In the genomic region with DNA sequence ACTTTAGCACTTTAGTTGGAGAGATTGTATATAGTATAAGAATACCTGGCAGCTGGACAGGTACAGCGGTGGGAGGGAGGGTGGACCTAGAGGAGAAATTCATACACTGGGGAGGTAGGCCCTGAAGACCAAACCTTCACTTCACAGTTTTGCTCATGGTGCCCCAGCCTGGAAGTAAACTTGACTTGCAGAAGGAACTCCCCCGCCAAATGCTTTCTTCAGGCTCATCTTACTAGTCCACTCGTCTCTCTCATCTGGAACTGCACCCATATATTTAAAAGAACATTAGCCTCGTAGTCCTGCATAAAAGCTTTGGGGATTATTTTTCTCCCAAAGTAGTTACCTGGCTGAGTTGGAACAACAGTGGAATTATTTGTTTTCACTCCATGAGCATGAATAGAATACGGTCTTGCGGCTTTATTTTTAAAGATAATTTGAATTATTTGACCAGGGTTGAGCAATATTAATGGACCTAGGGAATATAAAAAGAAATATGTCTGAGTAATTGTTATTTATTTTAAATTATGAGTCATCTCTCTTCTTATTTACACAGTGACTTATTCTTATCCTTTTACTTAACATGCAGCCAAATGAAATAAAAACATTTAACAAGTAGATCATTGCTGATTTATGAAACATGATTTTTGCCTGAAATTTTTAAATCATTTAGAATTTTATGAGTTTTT, we compare ENCODE assay signal across 13 cellular contexts. TPM values are rescaled to one million over a fixed set of nuclear protein-coding genes. Genes with fewer than 3 reads are reported as not detected.
DNase-seq lines count a peak whose midpoint lies in the region; ATAC-seq, FAIRE-seq and TF ChIP-seq lines count a peak whose summit lies in the region.
"Had no signal": no experiment of that assay in that cellular context is flagged by ENCODE, and none has a peak within 500 bp of the region (broad histone marks: within the 10 kb centered on the region; RNA-seq: fewer than 3 reads in every experiment).

No MANE protein-coding gene starts in this region.

- WGBS in pancreas, 2 donors, result 67 to 69% methylated on average over 6 of the region's 6 CpGs

- H3K4me3 ChIP-seq in endothelial cell of umbilical vein (replicated peaks in 1 of 3; ENCODE audit: insufficient read depth in 1 of 3, low read depth in 1 of 3, low read length in 3 of 3) (peak overlapping the region in 1 of 3 experiments; percentile 10), pancreas (no peak overlapping the region)
- H3K4me3 ChIP-seq: SJSA1 had no signal

- no peak overlapping the region for H2AFZ ChIP-seq in endothelial cell of umbilical vein (ENCODE audit: low read depth, low read length)

- H3K79me2 ChIP-seq in endothelial cell of umbilical vein (ENCODE audit: control insufficient read depth, insufficient read depth, low read length), result no peaks in the 10 kb centered on the region

- H3K27ac ChIP-seq in endothelial cell of umbilical vein (ENCODE audit: insufficient read depth, low read depth, low read length) (no peak overlapping the region), pancreas (peak overlapping the region in 2 of 4 donors; percentile 51 to 80)
- H3K27ac ChIP-seq: SJSA1 had no signal

- H3K9me3 ChIP-seq in endothelial cell of umbilical vein (replicated peaks; ENCODE audit: control insufficient read depth, insufficient read depth, low read length) (no peaks in the 10 kb centered on the region), pancreas (no peaks in the 10 kb centered on the region)
- H3K9me3 ChIP-seq: Caco-2, SJSA1 had no signal

- H3K4me1 ChIP-seq in endothelial cell of umbilical vein (ENCODE audit: control insufficient read depth, extremely low read depth, insufficient read depth, low read length) (peaks cover 20% of the 10 kb centered on the region), pancreas (peaks cover 12 to 44% (median 30%) of the 10 kb centered on the region in 3 donors)

- ATAC-seq in pancreas, result peak; percentile 69 to 87 (median 82)

- CTCF ChIA-PET in endothelial cell of umbilical vein (lab: Charles Lee), result no interaction called here

- peak; percentile 40 for FAIRE-seq in endothelial cell of umbilical vein (lab: Jason Lieb, UNC)
- peak; percentile 83 for FAIRE-seq in pancreas (lab: Jason Lieb, UNC)

- TF ChIP-seq CTCF in endothelial cell of umbilical vein (IDR thresholded peaks at IDR 0.05; ENCODE audit: extremely low read depth in 1 of 2, insufficient read depth in 1 of 2, low read depth in 1 of 2, low read length in 2 of 2) (no peak), pancreas (IDR thresholded peaks at IDR 0.05) (no peak)

- no peaks in the 10 kb centered on the region for H4K20me1 ChIP-seq in endothelial cell of umbilical vein (replicated peaks; ENCODE audit: control insufficient read depth, extremely low read depth, insufficient read depth, low read length)

- TF ChIP-seq POLR2A in endothelial cell of umbilical vein (IDR thresholded peaks at IDR 0.05; ENCODE audit: low read depth, low read length), result no peak

- peak overlapping the region; percentile 60 for H3K4me2 ChIP-seq in endothelial cell of umbilical vein (ENCODE audit: insufficient read depth, low read length)

- H3K27me3 ChIP-seq in endothelial cell of umbilical vein (ENCODE audit: control insufficient read depth in 2 of 2, insufficient read depth in 2 of 2, low read length in 2 of 2), result no peaks in the 10 kb centered on the region
- H3K27me3 ChIP-seq in pancreas, result no peaks in the 10 kb centered on the region
- H3K27me3 ChIP-seq: SJSA1 had no signal

- no TSS peak for BruUV-seq in endothelial cell of umbilical vein (replicated peaks; lab: Mats Ljungman, UMichigan)

- no peak overlapping the region for H3K9ac ChIP-seq in endothelial cell of umbilical vein (replicated peaks; ENCODE audit: extremely low read depth, insufficient read depth, low read length)

- DNase-seq in EH (ENCODE audit: low read depth) (peak; percentile 69), NCI-H69 (lab: John Stamatoyannopoulos, UW) (peak; percentile 9), endothelial cell of umbilical vein (ENCODE audit: low read depth, low spot score) (peak; percentile 55), pancreas (no peak), DMS 273 (lab: John Stamatoyannopoulos, UW; ENCODE audit: unreplicated experiment) (no peak), putamen (ENCODE audit: low spot score) (no peak), NCI-H345 treated with DMSO at 0.1 percent for 48 hours (lab: John Stamatoyannopoulos, UW; ENCODE audit: unreplicated experiment) (no peak)
- no peak for DNase-seq in stimulated activated CD4-positive, alpha-beta T cell treated with anti-CD3 and anti-CD28 coated beads, Interleukin-12 subunit alpha, Interleukin-12 subunit beta, amount 100 ng/mL, for 4 hours
- DNase-seq: Caco-2, dermis blood vessel endothelial cell, hippocampal formation, NCI-H2081 treated with DMSO at 0.1 percent for 48 hours had no signal

- H3K36me3 ChIP-seq in endothelial cell of umbilical vein (ENCODE audit: control insufficient read depth in 2 of 2, extremely low read depth in 1 of 2, insufficient read depth in 2 of 2, low read length in 2 of 2), result no peaks in the 10 kb centered on the region
- no peaks in the 10 kb centered on the region for H3K36me3 ChIP-seq in pancreas
- H3K36me3 ChIP-seq: SJSA1 had no signal

- H3K9me1 ChIP-seq in endothelial cell of umbilical vein (replicated peaks; ENCODE audit: control insufficient read depth, extremely low read depth, insufficient read depth, low read length), result no peaks in the 10 kb centered on the region

- POLR2A ChIA-PET in endothelial cell of umbilical vein (lab: Charles Lee), result no interaction called here

- intact Hi-C loops in endothelial cell of umbilical vein (cut with micrococcal nuclease), result no loop called here
- intact Hi-C loops in pancreas (cut with DNase I), result no loop called here

- dilution Hi-C loops in endothelial cell of umbilical vein (cut with MboI; ENCODE audit: extremely low pct_ligation_motif_present, low sequenced_read_pairs), result no loop called here

TF ChIP-seq in endothelial cell of umbilical vein, 7 proteins besides CTCF, POLR2A, EP300 and RAD21:
- TF ChIP-seq POLR2AphosphoS5 (IDR thresholded peaks at IDR 0.05; ENCODE audit: insufficient read depth, low read depth, low read length) (no peak), MYC (IDR thresholded peaks at IDR 0.05; ENCODE audit: low read depth, low read length) (no peak), FOS (IDR thresholded peaks at IDR 0.05; ENCODE audit: borderline replicate concordance, insufficient read depth, low read length) (peak; percentile 66), JUN (IDR thresholded peaks at IDR 0.05; ENCODE audit: borderline replicate concordance, insufficient read depth, insufficient read length, low read depth) (peak; percentile 61)

RNA-seq across cellular contexts. Expression of gene CP, which starts 25.5 kb away (rescaled TPM):
- not detected in 2 replicates for total RNA-seq in endothelial cell of umbilical vein
- polyA plus RNA-seq in endothelial cell of umbilical vein, result not detected in 2 replicates
- polyA plus RNA-seq in endothelial cell of umbilical vein (2011; cell fraction: cytosol; rRNA removed), result not detected in 2 replicates
- not detected in 2 replicates for polyA plus RNA-seq in endothelial cell of umbilical vein (2011; cell fraction: nucleus; rRNA removed)
- not detected in 2 replicates for polyA plus RNA-seq in endothelial cell of umbilical vein (2012)
- not detected in 2 replicates for polyA minus RNA-seq in endothelial cell of umbilical vein
- not detected for polyA minus RNA-seq in endothelial cell of umbilical vein (2011; cell fraction: cytosol; rRNA and poly(A)+ RNA removed)
- polyA minus RNA-seq in endothelial cell of umbilical vein (2011; cell fraction: nucleus; rRNA and poly(A)+ RNA removed), result 0.19 TPM in 1 of 2 replicates, not detected in the other
- 10 to 100 TPM in 2 of 6 donors, 1 to 10 TPM in 3, under 1 TPM in 1; 0.60 to 19.6 (median 1.8) TPM for total RNA-seq in pancreas
- polyA plus RNA-seq in pancreas, result 1 to 10 TPM; 2.4 to 3.7 TPM
- total RNA-seq: SJSA1 had no signal

Comparison
In these comparisons a context has a peak if more than half of its experiments do, and no peak if none do; other contexts are left out.
1. DNase-seq: peak in EH (single experiment), NCI-H69 (single experiment) and endothelial cell of umbilical vein (single experiment); none in pancreas (0 of 6), DMS 273 (single experiment), putamen (single experiment), NCI-H345 treated with DMSO at 0.1 percent for 48 hours (single experiment) and stimulated activated CD4-positive, alpha-beta T cell treated with anti-CD3 and anti-CD28 coated beads, Interleukin-12 subunit alpha, Interleukin-12 subunit beta, amount 100 ng/mL, for 4 hours (single experiment).